31 cellular contexts compared by ENCODE assay signal in genomic region chr2:62854600-62855514, GRCh38.
"Had no signal": no experiment of that assay in that cellular context is flagged by ENCODE, and none has a peak within 500 bp of the region (broad histone marks: within the 10 kb centered on the region; RNA-seq: fewer than 3 reads in every experiment).

No MANE protein-coding gene starts in this region.

- H3K27ac ChIP-seq: adrenal gland, body of pancreas, gastroesophageal sphincter, left lung, pancreas, psoas muscle, uterus had no signal

- H3K9me3 Mint-ChIP-seq: activated naive CD4-positive, alpha-beta T cell treated with anti-CD3 and anti-CD28 coated beads for 36 hours; immature natural killer cell had no signal

- H3K4me1 ChIP-seq: adrenal gland, body of pancreas, left lung, pancreas, psoas muscle, uterus had no signal

- H3K4me1 Mint-ChIP-seq: activated naive CD8-positive, alpha-beta T cell treated with anti-CD3 and anti-CD28 coated beads for 36 hours; immature natural killer cell; T-helper 17 cell had no signal

- H3K4me3 ChIP-seq: adrenal gland, body of pancreas, gastroesophageal sphincter, left lung, lung, mucosa of descending colon, pancreas, psoas muscle, uterus had no signal

- H3K27me3 Mint-ChIP-seq: activated CD8-positive, alpha-beta memory T cell treated with anti-CD3 and anti-CD28 coated beads, Interleukin-2, amount 10 ng/mL, durations not matched to agents 7 days and 5 days; activated naive CD8-positive, alpha-beta T cell treated with anti-CD3 and anti-CD28 coated beads for 36 hours; T-helper 17 cell had no signal

- ATAC-seq: activated CD8-positive, alpha-beta memory T cell treated with anti-CD3 and anti-CD28 coated beads, Interleukin-2, amount 10 ng/mL, durations not matched to agents 7 days and 5 days; activated CD8-positive, alpha-beta T cell treated with anti-CD3 and anti-CD28 coated beads, Interleukin-2, amount 10 ng/mL, durations not matched to agents 7 days and 5 days; body of pancreas; gastroesophageal sphincter; left lung; mucosa of descending colon; pancreas; psoas muscle; SK-N-SH treated with all-trans-retinoic acid at 6 μM for 48 hours; T-helper 17 cell had no signal

- H3K27me3 ChIP-seq: adrenal gland, body of pancreas, gastroesophageal sphincter, left lung, pancreas, uterus had no signal

- H3K9me3 ChIP-seq: adrenal gland, gastroesophageal sphincter, mucosa of descending colon, pancreas had no signal

- DNase-seq: activated CD4-positive, alpha-beta T cell treated with anti-CD3 and anti-CD28 coated beads for 1 hour; activated CD8-positive, alpha-beta memory T cell treated with anti-CD3 and anti-CD28 coated beads, Interleukin-2, amount 10 ng/mL, durations not matched to agents 7 days and 5 days; activated CD8-positive, alpha-beta T cell treated with anti-CD3 and anti-CD28 coated beads, Interleukin-2, amount 10 ng/mL, durations not matched to agents 7 days and 5 days; activated effector memory CD4-positive, alpha-beta T cell treated with anti-CD3 and anti-CD28 coated beads, Interleukin-2, amount 50 U/mL, for 16 hours; activated naive CD4-positive, alpha-beta T cell treated with anti-CD3 and anti-CD28 coated beads for 36 hours; activated naive CD8-positive, alpha-beta T cell treated with anti-CD3 and anti-CD28 coated beads for 36 hours; adrenal gland; aorta; body of pancreas; effector CD8-positive, alpha-beta T cell; head of caudate nucleus; hypothalamus; immature natural killer cell; kidney glomerular epithelial cell; left lung; nucleus accumbens; psoas muscle; stimulated activated CD4-positive, alpha-beta T cell treated with anti-CD3 and anti-CD28 coated beads, Interleukin-15, amount 100 ng/mL, for 24 hours; stimulated activated CD4-positive, alpha-beta T cell treated with anti-CD3 and anti-CD28 coated beads, Interleukin-2, amount 100 ng/mL, for 24 hours; stimulated activated naive CD4-positive, alpha-beta T cell treated with Interleukin-2 at 50 U/mL for 16 hours; T-helper 17 cell; T1000; trophoblast cell; uterus had no signal

- H3K4me3 Mint-ChIP-seq: activated CD8-positive, alpha-beta memory T cell treated with anti-CD3 and anti-CD28 coated beads, Interleukin-2, amount 10 ng/mL, durations not matched to agents 7 days and 5 days; activated CD8-positive, alpha-beta T cell treated with anti-CD3 and anti-CD28 coated beads, Interleukin-2, amount 10 ng/mL, durations not matched to agents 7 days and 5 days; activated naive CD4-positive, alpha-beta T cell treated with anti-CD3 and anti-CD28 coated beads for 36 hours; activated naive CD8-positive, alpha-beta T cell treated with anti-CD3 and anti-CD28 coated beads for 36 hours; activated T-helper 1 cell treated with anti-CD3 and anti-CD28 coated beads, Interleukin-12 subunit alpha, Interleukin-12 subunit beta, Interleukin-2, Interleukin-4 antibody, amounts not matched to agents 30 ng/mL and 10 ng/mL and 1 ng/mL, durations not matched to agents 14 hours and 24 hours and 36 hours; immature natural killer cell; T-helper 17 cell had no signal

- FAIRE-seq: colon, pancreas had no signal

- H3K27ac Mint-ChIP-seq: activated CD8-positive, alpha-beta T cell treated with anti-CD3 and anti-CD28 coated beads, Interleukin-2, amount 10 ng/mL, durations not matched to agents 7 days and 5 days; activated naive CD4-positive, alpha-beta T cell treated with anti-CD3 and anti-CD28 coated beads for 36 hours; activated naive CD8-positive, alpha-beta T cell treated with anti-CD3 and anti-CD28 coated beads for 36 hours; activated T-helper 1 cell treated with anti-CD3 and anti-CD28 coated beads, Interleukin-12 subunit alpha, Interleukin-12 subunit beta, Interleukin-2, Interleukin-4 antibody, amounts not matched to agents 30 ng/mL and 10 ng/mL and 1 ng/mL, durations not matched to agents 14 hours and 24 hours and 36 hours; immature natural killer cell; T-helper 17 cell had no signal

- H3K36me3 ChIP-seq: pancreas, uterus had no signal
